ENCODE assay signal across 1 cellular context in the genomic region with DNA sequence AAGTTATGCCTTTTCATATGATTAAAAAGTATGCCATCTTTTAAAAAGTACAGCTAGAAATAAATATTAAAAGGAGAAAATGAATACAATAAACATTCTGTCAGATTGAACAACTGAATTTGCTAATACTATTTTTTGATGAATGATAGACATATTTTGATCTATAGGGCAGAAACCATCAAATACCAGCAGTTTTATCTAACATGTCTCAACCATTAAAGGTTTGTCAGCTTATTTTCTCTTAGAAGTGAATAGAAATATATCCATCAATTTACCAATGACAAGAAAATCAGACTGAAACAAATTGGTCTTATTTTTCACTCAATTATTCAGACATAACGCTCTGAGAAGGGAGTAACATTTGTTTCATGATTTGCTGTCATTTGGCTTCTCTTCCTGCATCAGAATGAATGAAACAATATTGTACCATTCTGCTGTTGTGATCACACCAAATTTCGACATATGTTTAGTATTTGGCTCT.
A peak's percentile ranks its signal among the peaks of the same experiment; 100 is the strongest.
TF ChIP-seq lines count a peak whose summit lies in the region.

No MANE protein-coding gene starts in this region.

TF ChIP-seq in neural cell, 6 proteins besides CTCF, POLR2A, EP300 and RAD21 (continued from another document):
- peak; percentile 46 for TF ChIP-seq REST (IDR thresholded peaks at IDR 0.05; ENCODE audit: borderline replicate concordance)
